ENCODE assay signal across 13 cellular contexts in genomic region chr9:110922145-110922544, GRCh38.
"Had no signal": no experiment of that assay in that cellular context is flagged by ENCODE, and none has a peak within 500 bp of the region (broad histone marks: within the 10 kb centered on the region; RNA-seq: fewer than 3 reads in every experiment).

No MANE protein-coding gene starts in this region.

- H3K27me3 ChIP-seq: ascending aorta, hepatocyte, neural progenitor cell, tibial nerve had no signal

- DNase-seq: activated CD4-positive, alpha-beta T cell treated with anti-CD3 and anti-CD28 coated beads, Interleukin-2, amount 10 ng/mL, durations not matched to agents 24 days and 14 days; activated naive CD4-positive, alpha-beta T cell treated with Interleukin-2 at 50 U/mL for 16 hours; activated naive CD8-positive, alpha-beta T cell treated with anti-CD3 and anti-CD28 coated beads, Interleukin-2, amount 50 U/mL, for 24 hours; effector CD8-positive, alpha-beta T cell; kidney glomerular epithelial cell had no signal

- H3K27me3 Mint-ChIP-seq: activated CD4-positive, alpha-beta T cell treated with anti-CD3 and anti-CD28 coated beads, Interleukin-2, amount 10 ng/mL, durations not matched to agents 24 days and 14 days; activated naive CD8-positive, alpha-beta T cell treated with anti-CD3 and anti-CD28 coated beads, Interleukin-2, amount 50 U/mL, for 24 hours; stimulated activated memory B cell treated with anti-CD40 and anti-IgM and Interleukin-4, amounts not matched to agents 10 μg/mL and 1 μg/mL and 100 μg/mL, for 72 hours had no signal

- H3K36me3 Mint-ChIP-seq: mesothelial cell of epicardium; stimulated activated memory B cell treated with anti-CD40 and anti-IgM and Interleukin-4, amounts not matched to agents 10 μg/mL and 1 μg/mL and 100 μg/mL, for 72 hours; WTC11 had no signal

- H3K4me1 Mint-ChIP-seq: activated CD4-positive, alpha-beta T cell treated with anti-CD3 and anti-CD28 coated beads, Interleukin-2, amount 10 ng/mL, durations not matched to agents 24 days and 14 days; activated naive CD8-positive, alpha-beta T cell treated with anti-CD3 and anti-CD28 coated beads, Interleukin-2, amount 50 U/mL, for 24 hours; neural progenitor cell; stimulated activated memory B cell treated with anti-CD40 and anti-IgM and Interleukin-4, amounts not matched to agents 10 μg/mL and 1 μg/mL and 100 μg/mL, for 72 hours; WTC11 had no signal

- H3K9ac ChIP-seq: neural progenitor cell had no signal

- H3K9me3 ChIP-seq: ascending aorta, tibial nerve had no signal

- H3K27ac ChIP-seq: ascending aorta, coronary artery, hepatocyte, neural progenitor cell had no signal

- H3K4me3 Mint-ChIP-seq: activated CD4-positive, alpha-beta T cell treated with anti-CD3 and anti-CD28 coated beads, Interleukin-2, amount 10 ng/mL, durations not matched to agents 24 days and 14 days; activated naive CD8-positive, alpha-beta T cell treated with anti-CD3 and anti-CD28 coated beads, Interleukin-2, amount 50 U/mL, for 24 hours; mesothelial cell of epicardium; neural progenitor cell; stimulated activated memory B cell treated with anti-CD40 and anti-IgM and Interleukin-4, amounts not matched to agents 10 μg/mL and 1 μg/mL and 100 μg/mL, for 72 hours; WTC11 had no signal

- H3K36me3 ChIP-seq: neural progenitor cell, tibial nerve had no signal

- H3K27ac Mint-ChIP-seq: activated CD4-positive, alpha-beta T cell treated with anti-CD3 and anti-CD28 coated beads, Interleukin-2, amount 10 ng/mL, durations not matched to agents 24 days and 14 days; activated naive CD8-positive, alpha-beta T cell treated with anti-CD3 and anti-CD28 coated beads, Interleukin-2, amount 50 U/mL, for 24 hours; mesothelial cell of epicardium; neural progenitor cell; stimulated activated memory B cell treated with anti-CD40 and anti-IgM and Interleukin-4, amounts not matched to agents 10 μg/mL and 1 μg/mL and 100 μg/mL, for 72 hours; WTC11 had no signal

- H3K4me3 ChIP-seq: ascending aorta, coronary artery, hepatocyte, neural progenitor cell, tibial nerve had no signal

- H3K4me2 ChIP-seq: hepatocyte, neural progenitor cell had no signal

- ATAC-seq: activated naive CD8-positive, alpha-beta T cell treated with anti-CD3 and anti-CD28 coated beads, Interleukin-2, amount 50 U/mL, for 24 hours; stimulated activated memory B cell treated with anti-CD40 and anti-IgM and Interleukin-4, amounts not matched to agents 10 μg/mL and 1 μg/mL and 100 μg/mL, for 72 hours; WTC11 had no signal

- H3K4me1 ChIP-seq: neural progenitor cell had no signal

- H2AFZ ChIP-seq: hepatocyte, neural progenitor cell had no signal

- H3K9me3 Mint-ChIP-seq: activated CD4-positive, alpha-beta T cell treated with anti-CD3 and anti-CD28 coated beads, Interleukin-2, amount 10 ng/mL, durations not matched to agents 24 days and 14 days; activated naive CD8-positive, alpha-beta T cell treated with anti-CD3 and anti-CD28 coated beads, Interleukin-2, amount 50 U/mL, for 24 hours; neural progenitor cell had no signal
